1 cellular context compared by ENCODE assay signal in genomic region chr15:101308604-101309435, GRCh38.
TF ChIP-seq lines count a peak whose summit lies in the region.

No MANE protein-coding gene starts in this region.

TF ChIP-seq in GM12878, 131 proteins besides CTCF, POLR2A, EP300 and RAD21 (continued from another document):
- no peak for TF ChIP-seq MTA2 (IDR thresholded peaks at IDR 0.05; ENCODE audit: low read depth)
